8 cellular contexts compared by ENCODE assay signal in genomic region chr16:28846080-28846932, GRCh38. TPM values are rescaled to one million over a fixed set of nuclear protein-coding genes. Genes with fewer than 3 reads are reported as not detected.
A peak's percentile ranks its signal among the peaks of the same experiment; 100 is the strongest.
DNase-seq lines count a peak whose midpoint lies in the region; ATAC-seq, FAIRE-seq and TF ChIP-seq lines count a peak whose summit lies in the region.

Gene TUFM, minus strand, starts transcription at chr16:28846348. Its CDS starts 79 bp downstream, at chr16:28846269.

- H3K36me3 ChIP-seq in gastrocnemius medialis, result peaks cover 0 to 37% of the 10 kb centered on the region in 2 donors

- H3K4me3 Mint-ChIP-seq in brain, result peak within 1 kb of the TSS; percentile 91 to 97 (median 96)

- no peaks in the 10 kb centered on the region for H3K9me3 ChIP-seq in gastrocnemius medialis

- ATAC-seq in GM18517 (IDR thresholded peaks at IDR 0.05; ENCODE audit: unreplicated experiment) (peak; percentile 81), HG03060 (IDR thresholded peaks at IDR 0.05; ENCODE audit: low read depth, unreplicated experiment) (peak; percentile 90), gastrocnemius medialis (peak; percentile 93 to 96)

- H3K27ac ChIP-seq in 22Rv1 (peak within 1 kb of the TSS; percentile 79), gastrocnemius medialis (peak within 1 kb of the TSS; percentile 92 to 96 (median 94))

- FAIRE-seq in TTC549 (lab: Jason Lieb, UNC), result peak; percentile 92

- peaks cover 20 to 24% of the 10 kb centered on the region in 2 donors for H3K4me1 ChIP-seq in gastrocnemius medialis

- peak; percentile 72 to 80 for TF ChIP-seq POLR2A in gastrocnemius medialis (IDR thresholded peaks at IDR 0.05)

- DNase-seq in NCI-H2107 (lab: John Stamatoyannopoulos, UW) (peak; percentile 95), iPS DF 4.7 (ENCODE audit: extremely low read depth, low spot score) (peak; percentile 79), gastrocnemius medialis (peak; percentile 98)

- intact Hi-C loops in gastrocnemius medialis (cut with DNase I; ENCODE audit: low total_unique reads), result loop anchor here (1.0 to 2.0 kb wide), 4 partner anchors 17 to 104 kb away; partner anchors contain the start of genes ATXN2L, NFATC2IP, RABEP2 and SH2B1

- TF ChIP-seq CTCF in 22Rv1 (IDR thresholded peaks at IDR 0.05), result peak; percentile 84
- TF ChIP-seq CTCF in brain (conservative IDR thresholded peaks at IDR 0.05), result peak; percentile 64 to 74
- peak; percentile 36 to 81 (median 70) for TF ChIP-seq CTCF in gastrocnemius medialis (IDR thresholded peaks at IDR 0.05 in 4 of 5, conservative IDR thresholded peaks at IDR 0.05 in 1 of 5)

- H3K27me3 Mint-ChIP-seq in brain, result peaks cover 9% of the 10 kb centered on the region

- peaks cover 43% of the 10 kb centered on the region for H3K36me3 Mint-ChIP-seq in brain

- in situ Hi-C loops in gastrocnemius medialis (cut with MboI; ENCODE audit: low sequenced_read_pairs in 4 of 4), result loop anchor here in 1 of 4 donors (25.0 kb wide), 1 partner anchor 309 kb away; the partner anchor contains the start of gene NUPR1

- H3K27ac Mint-ChIP-seq in brain, result peak within 1 kb of the TSS; percentile 95 to 99 (median 98)

- peak within 1 kb of the TSS; percentile 93 to 100 (median 98) for H3K4me3 ChIP-seq in gastrocnemius medialis

- no peaks in the 10 kb centered on the region for H3K27me3 ChIP-seq in gastrocnemius medialis

- H3K4me1 Mint-ChIP-seq in brain, result peaks cover 31% of the 10 kb centered on the region

- H3K9me3 Mint-ChIP-seq in brain, result no peaks in the 10 kb centered on the region

RNA-seq across cellular contexts. Expression of gene TUFM, which starts in this region (rescaled TPM):
- polyA plus RNA-seq in brain (ENCODE audit: insufficient read depth, low read depth, low replicate concordance), result 286 TPM
- 100 to 1,000 TPM; 140 to 196 (median 167) TPM for total RNA-seq in gastrocnemius medialis

Comparison
In these comparisons a context has a peak if more than half of its experiments do, and no peak if none do; other contexts are left out.
1. Peak in every context shown above with its lines: DNase-seq, ATAC-seq, H3K4me3 ChIP-seq and H3K27ac ChIP-seq.